Comparison of ENCODE assay signal across 8 cellular contexts in genomic region chr1:203278087-203278884, GRCh38. TPM values are rescaled to one million over a fixed set of nuclear protein-coding genes. Genes with fewer than 3 reads are reported as not detected.
A peak's percentile ranks its signal among the peaks of the same experiment; 100 is the strongest.
DNase-seq lines count a peak whose midpoint lies in the region; ATAC-seq and TF ChIP-seq lines count a peak whose summit lies in the region.

No MANE protein-coding gene starts in this region.

- no peaks in the 10 kb centered on the region for H3K36me3 ChIP-seq in adipocyte (ENCODE audit: control insufficient read depth, insufficient read depth, low read length, severe bottlenecking)

- peak overlapping the region; percentile 53 for H3K9ac ChIP-seq in adipocyte (ENCODE audit: low read length)

- intact Hi-C loops in Right ventricle myocardium superior (cut with DNase I) = loop anchor here (1.0 kb wide), 1 partner anchor 27 kb away; the partner anchor contains the start of gene BTG2

- in situ Hi-C loops in ACHN (cut with HindIII; ENCODE audit: low pct_ligation_motif_present, low pct_unique_long_range_greater_than_20kb, low sequenced_read_pairs) = no loop called here

- H3K4me1 ChIP-seq in adipocyte (ENCODE audit: control insufficient read depth, insufficient read depth, low read length) = peaks cover 34% of the 10 kb centered on the region

- ATAC-seq in Right ventricle myocardium superior (ENCODE audit: poor library complexity) (peak; percentile 87), GM18907 (IDR thresholded peaks at IDR 0.05; ENCODE audit: unreplicated experiment) (no peak), HG03095 (IDR thresholded peaks at IDR 0.05; ENCODE audit: unreplicated experiment) (no peak)

- H3K4me1 Mint-ChIP-seq in osteocyte (ENCODE audit: unreplicated experiment) = peaks cover 32% of the 10 kb centered on the region

- H3K9me3 ChIP-seq in adipocyte (ENCODE audit: control insufficient read depth, low read length) = no peaks in the 10 kb centered on the region

- H3K27me3 Mint-ChIP-seq in osteocyte (ENCODE audit: unreplicated experiment) = no peaks in the 10 kb centered on the region

- DNase-seq in EH (ENCODE audit: low read depth) (peak; percentile 88), NCI-H1436 (lab: John Stamatoyannopoulos, UW) (peak; percentile 52), adipocyte (ENCODE audit: low read depth) (peak; percentile 87), Right ventricle myocardium superior (peak; percentile 97), osteocyte (ENCODE audit: extremely low spot score, unreplicated experiment) (peak; percentile 92), ACHN (no peak)

- peak overlapping the region; percentile 97 for H3K27ac Mint-ChIP-seq in osteocyte (ENCODE audit: unreplicated experiment)

- H3K27me3 ChIP-seq in adipocyte (replicated peaks; ENCODE audit: control insufficient read depth, insufficient read depth, low read length) = no peaks in the 10 kb centered on the region

- H3K4me3 ChIP-seq in adipocyte (ENCODE audit: low read length) = peak overlapping the region; percentile 61

- peak overlapping the region; percentile 65 for H3K4me3 Mint-ChIP-seq in osteocyte (ENCODE audit: unreplicated experiment)

- no peak for TF ChIP-seq CTCF in osteocyte (IDR thresholded peaks at IDR 0.05)

- H3K9me3 Mint-ChIP-seq in osteocyte (ENCODE audit: unreplicated experiment) = no peaks in the 10 kb centered on the region

- no peaks in the 10 kb centered on the region for H3K36me3 Mint-ChIP-seq in osteocyte (ENCODE audit: unreplicated experiment)

RNA-seq across cellular contexts. Expression of gene BTG2, which starts 27.0 kb away (rescaled TPM):
- total RNA-seq in Right ventricle myocardium superior (40.5 TPM), osteocyte (31.2 and 33.7 TPM in 2 replicates)

RNA-seq across cellular contexts. Expression of gene CHIT1, which starts 48.8 kb away (rescaled TPM):
- total RNA-seq in Right ventricle myocardium superior = 0.48 TPM
- total RNA-seq in osteocyte = not detected in 2 replicates
